Comparison of ENCODE assay signal across 18 cellular contexts in the genomic region with DNA sequence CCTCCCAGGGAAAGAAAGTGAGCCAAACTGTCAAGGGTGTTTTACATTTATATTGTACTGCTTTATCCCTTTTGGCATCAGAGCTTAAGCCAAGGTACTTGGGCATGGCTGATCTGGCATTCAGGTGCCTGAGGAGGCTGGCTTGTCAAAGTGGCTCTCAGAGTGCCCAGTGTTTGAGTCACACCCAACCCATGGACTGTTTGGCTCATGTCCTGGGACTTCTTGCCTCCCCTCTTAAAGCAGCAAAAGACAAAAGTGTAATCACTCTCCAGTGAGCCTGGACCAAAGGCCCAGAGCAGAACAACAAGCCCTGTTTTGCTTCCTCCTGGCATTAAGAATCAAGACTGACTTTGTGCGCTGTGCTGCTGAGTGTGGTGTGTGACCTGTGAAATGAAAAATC.
DNase-seq lines count a peak whose midpoint lies in the region; ATAC-seq and TF ChIP-seq lines count a peak whose summit lies in the region.
"Had no signal": no experiment of that assay in that cellular context is flagged by ENCODE, and none has a peak within 500 bp of the region (broad histone marks: within the 10 kb centered on the region; RNA-seq: fewer than 3 reads in every experiment).

No MANE protein-coding gene starts in this region.

- 26 to 28% methylated on average over 1 of the region's 1 CpG for WGBS in aorta, 2 donors

- H3K4me3 ChIP-seq in MG63 (no peak overlapping the region), left lung (no peak overlapping the region), neutrophil (ENCODE audit: low read depth in 1 of 2, low read length in 1 of 2) (no peak overlapping the region), aorta (ENCODE audit: low read length in 2 of 2) (no peak overlapping the region)

- H3K27me3 ChIP-seq in MG63, result no peaks in the 10 kb centered on the region
- no peaks in the 10 kb centered on the region for H3K27me3 ChIP-seq in left lung
- H3K27me3 ChIP-seq in neutrophil, result no peaks in the 10 kb centered on the region
- H3K27me3 ChIP-seq in aorta (ENCODE audit: control insufficient read depth in 1 of 2, insufficient read depth in 2 of 2, low read length in 1 of 2), result no peaks in the 10 kb centered on the region

- H3K9me3 ChIP-seq in MG63 (no peaks in the 10 kb centered on the region), left lung (no peaks in the 10 kb centered on the region), neutrophil (no peaks in the 10 kb centered on the region), aorta (ENCODE audit: control insufficient read depth, low read length) (no peaks in the 10 kb centered on the region)

- DNase-seq in MG63 (peak; percentile 18), left lung (peak in 1 of 2 donors; percentile 50), aorta (no peak), NCI-H748 (lab: John Stamatoyannopoulos, UW; ENCODE audit: unreplicated experiment) (no peak)
- DNase-seq: DMS79, H9, Kasumi-1, NCI-H1092 treated with DMSO at 0.1 percent for 48 hours, NCI-H146, NCI-H2029 treated with DMSO at 0.1 percent for 48 hours, NCI-H2171 treated with DMSO at 0.1 percent for 48 hours, NCI-H446 treated with DMSO at 0.1 percent for 48 hours, NCI-H69 had no signal

- H3K27ac ChIP-seq in left lung (no peak overlapping the region), neutrophil (peak overlapping the region; percentile 58), aorta (ENCODE audit: low read depth in 1 of 2, low read length in 2 of 2) (no peak overlapping the region)
- H3K27ac ChIP-seq: C4-2B had no signal

- peak; percentile 94 for ATAC-seq in left lung
- peak; percentile 24 for ATAC-seq in aorta (ENCODE audit: low FRiP score)
- no peak for ATAC-seq in HG03439 (IDR thresholded peaks at IDR 0.05; ENCODE audit: unreplicated experiment)
- no peak for ATAC-seq in HG02884 (IDR thresholded peaks at IDR 0.05; ENCODE audit: unreplicated experiment)
- ATAC-seq: Right ventricle myocardium inferior had no signal

- H3K36me3 ChIP-seq in MG63, result no peaks in the 10 kb centered on the region; the same call in 1 of the 2 replicates
- H3K36me3 ChIP-seq in left lung, result no peaks in the 10 kb centered on the region
- no peaks in the 10 kb centered on the region for H3K36me3 ChIP-seq in neutrophil
- no peaks in the 10 kb centered on the region for H3K36me3 ChIP-seq in aorta (ENCODE audit: control insufficient read depth in 1 of 2, insufficient read depth in 2 of 2, low read length in 1 of 2)

- intact Hi-C loops in left lung (cut with DNase I) (no loop called here), aorta (cut with DNase I) (no loop called here)

- TF ChIP-seq CTCF in left lung (IDR thresholded peaks at IDR 0.05), result no peak
- TF ChIP-seq CTCF in neutrophil (IDR thresholded peaks at IDR 0.05), result no peak

- peaks cover 3 to 12% of the 10 kb centered on the region in 2 donors for H3K4me1 ChIP-seq in left lung
- peaks cover 21 to 27% of the 10 kb centered on the region in 2 experiments for H3K4me1 ChIP-seq in neutrophil (ENCODE audit: control insufficient read depth in 1 of 2, insufficient read depth in 1 of 2, low read depth in 1 of 2, low read length in 1 of 2)
- H3K4me1 ChIP-seq in aorta (ENCODE audit: control insufficient read depth in 1 of 2, insufficient read depth in 2 of 2, low read length in 2 of 2), result peaks cover 3 to 4% of the 10 kb centered on the region in 2 donors

Comparison
In these comparisons a context has a peak if more than half of its experiments do, and no peak if none do; other contexts are left out.
1. ATAC-seq: peak in left lung (single experiment) and aorta (single experiment); none in HG03439 (single experiment) and HG02884 (single experiment).